In the genomic region with DNA sequence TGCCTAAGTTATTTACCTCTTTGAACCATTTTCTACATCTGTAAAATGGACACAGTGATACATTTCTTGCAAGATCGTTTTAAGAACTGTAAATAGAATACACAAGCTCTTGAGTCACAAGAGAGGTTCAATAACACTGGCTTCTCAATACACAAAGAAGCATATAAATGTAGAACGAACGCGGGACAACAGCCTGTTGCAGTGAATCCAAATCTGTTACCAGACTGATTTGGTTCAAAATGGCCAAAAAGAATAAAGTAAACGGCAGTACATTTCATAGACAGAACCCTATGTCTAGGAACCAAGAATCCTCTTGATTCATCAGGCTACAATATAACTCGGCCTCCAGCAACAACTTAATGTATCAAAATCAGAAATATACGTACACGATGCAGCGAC, we compare ENCODE assay signal across 7 cellular contexts. TPM values are rescaled to one million over a fixed set of nuclear protein-coding genes. Genes with fewer than 3 reads are reported as not detected.
A peak's percentile ranks its signal among the peaks of the same experiment; 100 is the strongest.
DNase-seq lines count a peak whose midpoint lies in the region; ATAC-seq and TF ChIP-seq lines count a peak whose summit lies in the region.

No MANE protein-coding gene starts in this region.

- ATAC-seq in GM19395 (IDR thresholded peaks at IDR 0.05; ENCODE audit: unreplicated experiment) (peak; percentile 21), HG03378 (IDR thresholded peaks at IDR 0.05; ENCODE audit: unreplicated experiment) (no peak)
- peak; percentile 11 for ATAC-seq in central memory CD8-positive, alpha-beta T cell (replicated peaks; ENCODE audit: extremely low read depth, poor library complexity, severe bottlenecking)
- ATAC-seq in naive thymus-derived CD8-positive, alpha-beta T cell = peak in 1 of 2 donors; percentile 5

- H3K4me3 Mint-ChIP-seq in central memory CD8-positive, alpha-beta T cell = peak overlapping the region; percentile 98
- peak overlapping the region; percentile 92 to 99 (median 94) for H3K4me3 Mint-ChIP-seq in naive thymus-derived CD8-positive, alpha-beta T cell

- H3K27me3 Mint-ChIP-seq in central memory CD8-positive, alpha-beta T cell = no peaks in the 10 kb centered on the region
- no peaks in the 10 kb centered on the region for H3K27me3 Mint-ChIP-seq in naive thymus-derived CD8-positive, alpha-beta T cell

- DNase-seq in HL-60 (ENCODE audit: low read depth in 1 of 2, low spot score in 1 of 2) (no peak), COLO829 (ENCODE audit: low spot score) (no peak), NCI-H2196 treated with DMSO at 0.1 percent for 48 hours (lab: John Stamatoyannopoulos, UW; ENCODE audit: unreplicated experiment) (no peak)
- DNase-seq in central memory CD8-positive, alpha-beta T cell (ENCODE audit: low spot score in 2 of 2) = no peak
- no peak for DNase-seq in naive thymus-derived CD8-positive, alpha-beta T cell

- no peak for TF ChIP-seq CTCF in HL-60 (IDR thresholded peaks at IDR 0.05; ENCODE audit: insufficient read depth, low read length)

- H3K9me3 Mint-ChIP-seq in central memory CD8-positive, alpha-beta T cell = no peaks in the 10 kb centered on the region
- H3K9me3 Mint-ChIP-seq in naive thymus-derived CD8-positive, alpha-beta T cell = no peaks in the 10 kb centered on the region

- POLR2A ChIA-PET in naive thymus-derived CD8-positive, alpha-beta T cell (lab: Charles Lee) = interaction anchor here (0.5 kb wide), 1 partner anchor 1032 kb away, joined by 4 read pairs; no protein-coding TSS in a partner anchor

- H3K27ac ChIP-seq in HL-60 (replicated peaks) = peak overlapping the region; percentile 94

- peak overlapping the region; percentile 94 for H3K27ac Mint-ChIP-seq in central memory CD8-positive, alpha-beta T cell (ENCODE audit: low read depth)
- peak overlapping the region; percentile 91 to 98 (median 96) for H3K27ac Mint-ChIP-seq in naive thymus-derived CD8-positive, alpha-beta T cell

- H3K27me3 ChIP-seq in HL-60 (ENCODE audit: insufficient read depth, poor library complexity, severe bottlenecking) = no peaks in the 10 kb centered on the region

- peaks cover 52% of the 10 kb centered on the region for H3K4me1 Mint-ChIP-seq in central memory CD8-positive, alpha-beta T cell
- peaks cover 21 to 61% (median 53%) of the 10 kb centered on the region in 4 donors for H3K4me1 Mint-ChIP-seq in naive thymus-derived CD8-positive, alpha-beta T cell

- peak overlapping the region; percentile 54 for H3K4me3 ChIP-seq in HL-60 (replicated peaks; ENCODE audit: insufficient read depth, low read length)

- H3K36me3 Mint-ChIP-seq in central memory CD8-positive, alpha-beta T cell (ENCODE audit: insufficient read depth) = peaks cover 17% of the 10 kb centered on the region
- H3K36me3 Mint-ChIP-seq in naive thymus-derived CD8-positive, alpha-beta T cell = peaks cover 0 to 9% (median 1%) of the 10 kb centered on the region in 3 donors

RNA-seq across cellular contexts. Expression of a gene that starts 0.7 kb away (rescaled TPM):
- total RNA-seq in naive thymus-derived CD8-positive, alpha-beta T cell = 10 to 100 TPM; 23.1 to 27.8 TPM
- polyA plus RNA-seq in naive thymus-derived CD8-positive, alpha-beta T cell = 1 to 10 TPM; 4.7 to 8.2 (median 5.3) TPM
